16 cellular contexts compared by ENCODE assay signal in genomic region chr2:160635488-160635887, GRCh38.
DNase-seq lines count a peak whose midpoint lies in the region; ATAC-seq and TF ChIP-seq lines count a peak whose summit lies in the region.
"Had no signal": no experiment of that assay in that cellular context is flagged by ENCODE, and none has a peak within 500 bp of the region (broad histone marks: within the 10 kb centered on the region; RNA-seq: fewer than 3 reads in every experiment).

No MANE protein-coding gene starts in this region.

- H3K4me3 ChIP-seq in endodermal cell (ENCODE audit: low read length) (no peak overlapping the region), lung (no peak overlapping the region)
- H3K4me3 ChIP-seq: hepatocyte, neural progenitor cell, SJCRH30, skin epidermis had no signal

- H3K27me3 ChIP-seq in endodermal cell (ENCODE audit: control insufficient read depth, insufficient read depth, low read length, poor library complexity, severe bottlenecking), result no peaks in the 10 kb centered on the region
- H3K27me3 ChIP-seq in lung (ENCODE audit: control insufficient read depth, insufficient read depth), result no peaks in the 10 kb centered on the region
- H3K27me3 ChIP-seq: hepatocyte, neural progenitor cell, SJCRH30 had no signal

- peaks cover 9% of the 10 kb centered on the region for H3K4me1 ChIP-seq in endodermal cell (ENCODE audit: control insufficient read depth, insufficient read depth, low read length)
- peaks cover 0 to 5% of the 10 kb centered on the region in 2 donors for H3K4me1 ChIP-seq in lung (ENCODE audit: control insufficient read depth in 2 of 2, insufficient read depth in 2 of 2, low read length in 2 of 2)
- H3K4me1 ChIP-seq: SJCRH30 had no signal

- H3K36me3 ChIP-seq in endodermal cell (ENCODE audit: control insufficient read depth, insufficient read depth, low read length) (no peaks in the 10 kb centered on the region), lung (ENCODE audit: control insufficient read depth in 2 of 2, insufficient read depth in 2 of 2, low read length in 2 of 2) (peaks cover 0 to 3% of the 10 kb centered on the region in 2 donors)
- H3K36me3 ChIP-seq: SJCRH30 had no signal

- H3K9me3 ChIP-seq in endodermal cell (ENCODE audit: control insufficient read depth, low read length), result peaks cover 33% of the 10 kb centered on the region
- H3K9me3 ChIP-seq in lung (ENCODE audit: control insufficient read depth in 2 of 2, insufficient read depth in 1 of 2, low read length in 1 of 2), result peaks cover 0 to 3% of the 10 kb centered on the region in 2 donors

- DNase-seq in AG08395 (ENCODE audit: low spot score) (peak; percentile 53), M059J (ENCODE audit: low read depth) (peak; percentile 12), endodermal cell (peak; percentile 38), lung (ENCODE audit: low spot score) (no peak), GM13977 (ENCODE audit: low spot score) (no peak), KG1 (lab: John Stamatoyannopoulos, UW) (no peak)
- no peak for DNase-seq in activated CD4-positive, alpha-beta T cell treated with anti-CD3 and anti-CD28 coated beads for 48 hours
- DNase-seq: activated CD8-positive, alpha-beta T cell treated with anti-CD3 and anti-CD28 coated beads, Interleukin-2, amount 10 ng/mL, durations not matched to agents 7 days and 5 days; activated effector memory CD4-positive, alpha-beta T cell treated with anti-CD3 and anti-CD28 coated beads, Interleukin-2, amount 50 U/mL, for 16 hours; NCI-H2029 treated with DMSO at 0.1 percent for 48 hours; SJCRH30 had no signal

- in situ Hi-C loops in GM13977 (cut with MboI; ENCODE audit: low pct_unique_long_range_greater_than_20kb, low sequenced_read_pairs, unreplicated experiment), result no loop called here

- peak; percentile 19 for ATAC-seq in lung (ENCODE audit: insufficient read depth, low FRiP score)
- no peak for ATAC-seq in activated CD4-positive, CD25-positive, alpha-beta regulatory T cell treated with anti-CD3 and anti-CD28 coated beads, Interleukin-2, amount 50 U/mL, for 24 hours
- ATAC-seq: activated CD8-positive, alpha-beta T cell treated with anti-CD3 and anti-CD28 coated beads, Interleukin-2, amount 10 ng/mL, durations not matched to agents 7 days and 5 days had no signal

- peaks cover 30% of the 10 kb centered on the region for H3K9me3 Mint-ChIP-seq in endodermal cell

- no peak for TF ChIP-seq CTCF in endodermal cell (conservative IDR thresholded peaks at IDR 0.05)
- TF ChIP-seq CTCF in lung (IDR thresholded peaks at IDR 0.05; ENCODE audit: control extremely low read depth, extremely low read depth), result no peak
- TF ChIP-seq CTCF in GM13977 (IDR thresholded peaks at IDR 0.05; ENCODE audit: extremely low read depth, insufficient read depth, missing control alignments), result no peak

- H3K27ac ChIP-seq in endodermal cell (ENCODE audit: low read depth, low read length) (no peak overlapping the region), lung (ENCODE audit: low read depth in 1 of 2, low read length in 1 of 2) (peak overlapping the region in 1 of 2 donors; percentile 45)
- H3K27ac ChIP-seq: hepatocyte, neural progenitor cell, SJCRH30 had no signal

- WGBS in endodermal cell (ENCODE audit: insufficient coverage in 1 of 2, insufficient read length in 1 of 2), 2 experiments, result 70 to 72% methylated on average over 2 of the region's 2 CpGs
- 28 to 35% methylated on average over 2 of the region's 2 CpGs for WGBS in lung, 2 donors

- H3K27ac Mint-ChIP-seq in endodermal cell, result peak overlapping the region; percentile 40
- H3K27ac Mint-ChIP-seq: activated CD8-positive, alpha-beta T cell treated with anti-CD3 and anti-CD28 coated beads, Interleukin-2, amount 10 ng/mL, durations not matched to agents 7 days and 5 days; brain; neural progenitor cell had no signal

- H3K4me1 Mint-ChIP-seq in endodermal cell, result peaks cover 46% of the 10 kb centered on the region

- H3K27me3 Mint-ChIP-seq in endodermal cell (ENCODE audit: insufficient read depth), result no peaks in the 10 kb centered on the region
- H3K27me3 Mint-ChIP-seq: brain had no signal

- H3K4me3 Mint-ChIP-seq in endodermal cell, result no peak overlapping the region
- H3K4me3 Mint-ChIP-seq: activated CD8-positive, alpha-beta T cell treated with anti-CD3 and anti-CD28 coated beads, Interleukin-2, amount 10 ng/mL, durations not matched to agents 7 days and 5 days; brain; neural progenitor cell had no signal

- no peak overlapping the region for H3K9ac ChIP-seq in endodermal cell (ENCODE audit: extremely low read depth, low read length, poor library complexity, severe bottlenecking)
- H3K9ac ChIP-seq: neural progenitor cell had no signal

- peaks cover 10% of the 10 kb centered on the region for H3K36me3 Mint-ChIP-seq in endodermal cell (ENCODE audit: low read depth)
- H3K36me3 Mint-ChIP-seq: brain, neural progenitor cell had no signal

Comparison
In these comparisons a context has a peak if more than half of its experiments do, and no peak if none do; other contexts are left out.
1. DNase-seq: peak in AG08395 (single experiment), M059J (single experiment) and endodermal cell (single experiment); none in lung (single experiment), GM13977 (single experiment), activated CD4-positive, alpha-beta T cell treated with anti-CD3 and anti-CD28 coated beads for 48 hours (single experiment) and KG1 (single experiment).